ENCODE assay signal across 1 cellular context in genomic region chr17:29179232-29180036, GRCh38.
A peak's percentile ranks its signal among the peaks of the same experiment; 100 is the strongest.
TF ChIP-seq lines count a peak whose summit lies in the region.

No MANE protein-coding gene starts in this region.

TF ChIP-seq in HepG2, 621 proteins besides CTCF, POLR2A, EP300 and RAD21 (continued from another document and continues in another):
- TF ChIP-seq, protein P1, sequence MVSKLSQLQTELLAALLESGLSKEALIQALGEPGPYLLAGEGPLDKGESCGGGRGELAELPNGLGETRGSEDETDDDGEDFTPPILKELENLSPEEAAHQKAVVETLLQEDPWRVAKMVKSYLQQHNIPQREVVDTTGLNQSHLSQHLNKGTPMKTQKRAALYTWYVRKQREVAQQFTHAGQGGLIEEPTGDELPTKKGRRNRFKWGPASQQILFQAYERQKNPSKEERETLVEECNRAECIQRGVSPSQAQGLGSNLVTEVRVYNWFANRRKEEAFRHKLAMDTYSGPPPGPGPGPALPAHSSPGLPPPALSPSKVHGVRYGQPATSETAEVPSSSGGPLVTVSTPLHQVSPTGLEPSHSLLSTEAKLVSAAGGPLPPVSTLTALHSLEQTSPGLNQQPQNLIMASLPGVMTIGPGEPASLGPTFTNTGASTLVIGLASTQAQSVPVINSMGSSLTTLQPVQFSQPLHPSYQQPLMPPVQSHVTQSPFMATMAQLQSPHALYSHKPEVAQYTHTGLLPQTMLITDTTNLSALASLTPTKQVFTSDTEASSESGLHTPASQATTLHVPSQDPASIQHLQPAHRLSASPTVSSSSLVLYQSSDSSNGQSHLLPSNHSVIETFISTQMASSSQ (IDR thresholded peaks at IDR 0.05; ENCODE audit: low read depth), result no peak
- TF ChIP-seq, protein P1 (CRISPR knock-in tag; IDR thresholded peaks at IDR 0.05; ENCODE audit: borderline replicate concordance), result peak; percentile 41; the same call in 1 of the 2 replicates
- TF ChIP-seq ZNF546 (CRISPR knock-in tag; conservative IDR thresholded peaks at IDR 0.05) (no peak), SMAD1 (CRISPR knock-in tag; IDR thresholded peaks at IDR 0.05; ENCODE audit: borderline replicate concordance, low read depth) (peak; percentile 49; the same call in 1 of the 2 replicates), PBX2 (CRISPR knock-in tag; IDR thresholded peaks at IDR 0.05) (no peak), ZNF12 (CRISPR knock-in tag; IDR thresholded peaks at IDR 0.05) (no peak), ZSCAN30 (CRISPR knock-in tag; IDR thresholded peaks at IDR 0.05) (no peak), IKZF5 (CRISPR knock-in tag; IDR thresholded peaks at IDR 0.05) (no peak; the same call in 1 of the 2 replicates), REST (IDR thresholded peaks at IDR 0.05; ENCODE audit: borderline replicate concordance in 1 of 2, low read depth in 1 of 2, low read length in 2 of 2) (no peak), TCF7 (IDR thresholded peaks at IDR 0.05; ENCODE audit: low read depth) (no peak), PTBP1 (IDR thresholded peaks at IDR 0.05; ENCODE audit: low read depth, low read length, poor library complexity, severe bottlenecking) (no peak), ZNF619 (CRISPR knock-in tag; IDR thresholded peaks at IDR 0.05) (peak; percentile 86; the same call in 1 of the 2 replicates), ZNF543 (CRISPR knock-in tag; IDR thresholded peaks at IDR 0.05) (peak; percentile 91), MYNN (CRISPR knock-in tag; IDR thresholded peaks at IDR 0.05; ENCODE audit: low read depth) (no peak), SATB2 (CRISPR knock-in tag; IDR thresholded peaks at IDR 0.05) (no peak), KDM6A (CRISPR knock-in tag; IDR thresholded peaks at IDR 0.05; ENCODE audit: low read depth) (no peak), ZKSCAN8 (CRISPR knock-in tag; IDR thresholded peaks at IDR 0.05; ENCODE audit: borderline replicate concordance) (peak; percentile 59; the same call in 1 of the 2 replicates), KLF15 (CRISPR knock-in tag; IDR thresholded peaks at IDR 0.05; ENCODE audit: borderline replicate concordance) (no peak; the same call in 1 of the 2 replicates), YY1 (IDR thresholded peaks at IDR 0.05; ENCODE audit: insufficient read depth, insufficient replicate concordance, low read depth, low read length) (no peak), ZNF343 (CRISPR knock-in tag; IDR thresholded peaks at IDR 0.05) (peak; percentile 63; the same call in 1 of the 2 replicates), ZBTB21 (CRISPR knock-in tag; IDR thresholded peaks at IDR 0.05) (no peak), CBX5 (CRISPR knock-in tag; IDR thresholded peaks at IDR 0.05; ENCODE audit: borderline replicate concordance) (no peak), HMG20B (CRISPR knock-in tag; conservative IDR thresholded peaks at IDR 0.05) (no peak), CENPT (CRISPR knock-in tag; IDR thresholded peaks at IDR 0.05; ENCODE audit: low read depth) (no peak), ZNF513 (CRISPR knock-in tag; conservative IDR thresholded peaks at IDR 0.05) (no peak), ZNF3 (CRISPR knock-in tag; IDR thresholded peaks at IDR 0.05) (no peak), NCOA5 (CRISPR knock-in tag; IDR thresholded peaks at IDR 0.05) (no peak), HMGA1 (CRISPR knock-in tag; conservative IDR thresholded peaks at IDR 0.05) (no peak), NFE2 (CRISPR knock-in tag; IDR thresholded peaks at IDR 0.05) (no peak), ZNF484 (CRISPR knock-in tag; IDR thresholded peaks at IDR 0.05; ENCODE audit: borderline replicate concordance, low read depth) (no peak), TGIF2 (CRISPR knock-in tag; IDR thresholded peaks at IDR 0.05) (no peak), ZFP82 (CRISPR knock-in tag; IDR thresholded peaks at IDR 0.05; ENCODE audit: borderline replicate concordance) (no peak), TBL1XR1 (IDR thresholded peaks at IDR 0.05; ENCODE audit: borderline replicate concordance, low read length, partially characterized antibody) (no peak), ZNF644 (CRISPR knock-in tag; IDR thresholded peaks at IDR 0.05; ENCODE audit: low read depth) (no peak), FOXP1 (IDR thresholded peaks at IDR 0.05) (no peak), FOXP1 (CRISPR knock-in tag; IDR thresholded peaks at IDR 0.05) (no peak), ZNF792 (CRISPR knock-in tag; IDR thresholded peaks at IDR 0.05) (peak; percentile 41), MLLT10 (CRISPR knock-in tag; IDR thresholded peaks at IDR 0.05) (no peak)
- TF ChIP-seq, protein P2, sequence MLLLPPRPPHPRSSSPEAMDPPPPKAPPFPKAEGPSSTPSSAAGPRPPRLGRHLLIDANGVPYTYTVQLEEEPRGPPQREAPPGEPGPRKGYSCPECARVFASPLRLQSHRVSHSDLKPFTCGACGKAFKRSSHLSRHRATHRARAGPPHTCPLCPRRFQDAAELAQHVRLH (CRISPR knock-in tag; IDR thresholded peaks at IDR 0.05; ENCODE audit: borderline replicate concordance, low read depth), result peak; percentile 70; the same call in 1 of the 2 replicates
- TF ChIP-seq, protein P3, sequence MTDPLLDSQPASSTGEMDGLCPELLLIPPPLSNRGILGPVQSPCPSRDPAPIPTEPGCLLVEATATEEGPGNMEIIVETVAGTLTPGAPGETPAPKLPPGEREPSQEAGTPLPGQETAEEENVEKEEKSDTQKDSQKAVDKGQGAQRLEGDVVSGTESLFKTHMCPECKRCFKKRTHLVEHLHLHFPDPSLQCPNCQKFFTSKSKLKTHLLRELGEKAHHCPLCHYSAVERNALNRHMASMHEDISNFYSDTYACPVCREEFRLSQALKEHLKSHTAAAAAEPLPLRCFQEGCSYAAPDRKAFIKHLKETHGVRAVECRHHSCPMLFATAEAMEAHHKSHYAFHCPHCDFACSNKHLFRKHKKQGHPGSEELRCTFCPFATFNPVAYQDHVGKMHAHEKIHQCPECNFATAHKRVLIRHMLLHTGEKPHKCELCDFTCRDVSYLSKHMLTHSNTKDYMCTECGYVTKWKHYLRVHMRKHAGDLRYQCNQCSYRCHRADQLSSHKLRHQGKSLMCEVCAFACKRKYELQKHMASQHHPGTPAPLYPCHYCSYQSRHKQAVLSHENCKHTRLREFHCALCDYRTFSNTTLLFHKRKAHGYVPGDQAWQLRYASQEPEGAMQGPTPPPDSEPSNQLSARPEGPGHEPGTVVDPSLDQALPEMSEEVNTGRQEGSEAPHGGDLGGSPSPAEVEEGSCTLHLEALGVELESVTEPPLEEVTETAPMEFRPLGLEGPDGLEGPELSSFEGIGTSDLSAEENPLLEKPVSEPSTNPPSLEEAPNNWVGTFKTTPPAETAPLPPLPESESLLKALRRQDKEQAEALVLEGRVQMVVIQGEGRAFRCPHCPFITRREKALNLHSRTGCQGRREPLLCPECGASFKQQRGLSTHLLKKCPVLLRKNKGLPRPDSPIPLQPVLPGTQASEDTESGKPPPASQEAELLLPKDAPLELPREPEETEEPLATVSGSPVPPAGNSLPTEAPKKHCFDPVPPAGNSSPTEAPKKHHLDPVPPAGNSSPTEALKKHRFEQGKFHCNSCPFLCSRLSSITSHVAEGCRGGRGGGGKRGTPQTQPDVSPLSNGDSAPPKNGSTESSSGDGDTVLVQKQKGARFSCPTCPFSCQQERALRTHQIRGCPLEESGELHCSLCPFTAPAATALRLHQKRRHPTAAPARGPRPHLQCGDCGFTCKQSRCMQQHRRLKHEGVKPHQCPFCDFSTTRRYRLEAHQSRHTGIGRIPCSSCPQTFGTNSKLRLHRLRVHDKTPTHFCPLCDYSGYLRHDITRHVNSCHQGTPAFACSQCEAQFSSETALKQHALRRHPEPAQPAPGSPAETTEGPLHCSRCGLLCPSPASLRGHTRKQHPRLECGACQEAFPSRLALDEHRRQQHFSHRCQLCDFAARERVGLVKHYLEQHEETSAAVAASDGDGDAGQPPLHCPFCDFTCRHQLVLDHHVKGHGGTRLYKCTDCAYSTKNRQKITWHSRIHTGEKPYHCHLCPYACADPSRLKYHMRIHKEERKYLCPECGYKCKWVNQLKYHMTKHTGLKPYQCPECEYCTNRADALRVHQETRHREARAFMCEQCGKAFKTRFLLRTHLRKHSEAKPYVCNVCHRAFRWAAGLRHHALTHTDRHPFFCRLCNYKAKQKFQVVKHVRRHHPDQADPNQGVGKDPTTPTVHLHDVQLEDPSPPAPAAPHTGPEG (CRISPR knock-in tag; IDR thresholded peaks at IDR 0.05), result no peak
